ENCODE assay signal across 1 cellular context in genomic region chr12:120413901-120414695, GRCh38.
TF ChIP-seq lines count a peak whose summit lies in the region.

No MANE protein-coding gene starts in this region.

TF ChIP-seq in A549, 52 proteins besides CTCF, POLR2A, EP300 and RAD21 (continued from another document):
- no peak for TF ChIP-seq ELK1 (IDR thresholded peaks at IDR 0.05; ENCODE audit: low read depth, low read length)
- TF ChIP-seq CBX8 (IDR thresholded peaks at IDR 0.05), result no peak
- no peak for TF ChIP-seq RNF2 (IDR thresholded peaks at IDR 0.05; ENCODE audit: borderline replicate concordance, low read depth)
- TF ChIP-seq ZNF302 (CRISPR knock-in tag; IDR thresholded peaks at IDR 0.05), result no peak
